16 cellular contexts compared by ENCODE assay signal in genomic region chr11:120185678-120186407, GRCh38. TPM values are rescaled to one million over a fixed set of nuclear protein-coding genes. Genes with fewer than 3 reads are reported as not detected.
DNase-seq lines count a peak whose midpoint lies in the region; ATAC-seq and FAIRE-seq lines count a peak whose summit lies in the region.
"Had no signal": no experiment of that assay in that cellular context is flagged by ENCODE, and none has a peak within 500 bp of the region (broad histone marks: within the 10 kb centered on the region; RNA-seq: fewer than 3 reads in every experiment).

No MANE protein-coding gene starts in this region.

- peaks cover 6% of the 10 kb centered on the region for H3K4me1 Mint-ChIP-seq in T-helper 17 cell
- peaks cover 16% of the 10 kb centered on the region for H3K4me1 Mint-ChIP-seq in stimulated activated effector memory CD8-positive, alpha-beta T cell treated with anti-CD3 and anti-CD28 coated beads, Interleukin-12 subunit alpha, Interleukin-12 subunit beta, amount 100 ng/mL, for 72 hours

- ATAC-seq in T-helper 17 cell (no peak), GM18502 (IDR thresholded peaks at IDR 0.05; ENCODE audit: poor library complexity, unreplicated experiment) (no peak), HG02623 (IDR thresholded peaks at IDR 0.05; ENCODE audit: unreplicated experiment) (no peak), GM18517 (IDR thresholded peaks at IDR 0.05; ENCODE audit: unreplicated experiment) (no peak)
- no peak for ATAC-seq in stimulated activated effector memory CD8-positive, alpha-beta T cell treated with anti-CD3 and anti-CD28 coated beads, Interleukin-12 subunit alpha, Interleukin-12 subunit beta, amount 100 ng/mL, for 72 hours
- ATAC-seq: CD8-positive, alpha-beta T cell; natural killer cell had no signal

- no peak overlapping the region for H3K4me3 Mint-ChIP-seq in T-helper 17 cell
- H3K4me3 Mint-ChIP-seq in stimulated activated effector memory CD8-positive, alpha-beta T cell treated with anti-CD3 and anti-CD28 coated beads, Interleukin-12 subunit alpha, Interleukin-12 subunit beta, amount 100 ng/mL, for 72 hours: no peak overlapping the region
- H3K4me3 Mint-ChIP-seq: CD8-positive, alpha-beta T cell; HFFc6; natural killer cell had no signal

- peak; percentile 84 for FAIRE-seq in endometrium (lab: Jason Lieb, UNC)

- H3K9me3 Mint-ChIP-seq in stimulated activated effector memory CD8-positive, alpha-beta T cell treated with anti-CD3 and anti-CD28 coated beads, Interleukin-12 subunit alpha, Interleukin-12 subunit beta, amount 100 ng/mL, for 72 hours: no peaks in the 10 kb centered on the region
- H3K9me3 Mint-ChIP-seq: CD8-positive, alpha-beta T cell; HFFc6; natural killer cell had no signal

- H3K27me3 Mint-ChIP-seq in T-helper 17 cell: peaks cover 73% of the 10 kb centered on the region

- peaks cover 8% of the 10 kb centered on the region for H3K36me3 Mint-ChIP-seq in T-helper 17 cell (ENCODE audit: low read depth)
- H3K36me3 Mint-ChIP-seq in stimulated activated effector memory CD8-positive, alpha-beta T cell treated with anti-CD3 and anti-CD28 coated beads, Interleukin-12 subunit alpha, Interleukin-12 subunit beta, amount 100 ng/mL, for 72 hours: no peaks in the 10 kb centered on the region
- H3K36me3 Mint-ChIP-seq: CD8-positive, alpha-beta T cell; natural killer cell had no signal

- H3K27ac Mint-ChIP-seq in T-helper 17 cell: peak overlapping the region; percentile 51
- H3K27ac Mint-ChIP-seq in stimulated activated effector memory CD8-positive, alpha-beta T cell treated with anti-CD3 and anti-CD28 coated beads, Interleukin-12 subunit alpha, Interleukin-12 subunit beta, amount 100 ng/mL, for 72 hours: peak overlapping the region; percentile 35
- H3K27ac Mint-ChIP-seq: CD8-positive, alpha-beta T cell; natural killer cell had no signal

- no peaks in the 10 kb centered on the region for H3K9me3 ChIP-seq in T-helper 17 cell (ENCODE audit: control insufficient read depth, low read length, poor library complexity, severe bottlenecking)

- DNase-seq in T-helper 17 cell (no peak), mesenteric fat pad (ENCODE audit: low spot score) (peak; percentile 12), EL (no peak)
- no peak for DNase-seq in stimulated activated effector memory CD8-positive, alpha-beta T cell treated with anti-CD3 and anti-CD28 coated beads, Interleukin-12 subunit alpha, Interleukin-12 subunit beta, amount 100 ng/mL, for 72 hours (ENCODE audit: low spot score in 2 of 2)
- DNase-seq: activated naive CD4-positive, alpha-beta T cell; CD8-positive, alpha-beta T cell; dermis blood vessel endothelial cell; natural killer cell; NCI-H510A; SHP77 treated with DMSO at 0.1 percent for 48 hours; trophoblast cell had no signal

RNA-seq across cellular contexts. Expression of gene OAF, which starts 25.0 kb away (rescaled TPM):
- total RNA-seq in T-helper 17 cell: 1 to 10 TPM; 1.3 to 3.8 TPM
- 68.4 TPM for total RNA-seq in mesenteric fat pad

RNA-seq across cellular contexts. Expression of gene TRIM29, which starts 47.9 kb away (rescaled TPM):
- total RNA-seq in T-helper 17 cell: not detected
- total RNA-seq in mesenteric fat pad: 1.3 TPM
- total RNA-seq: CD8-positive, alpha-beta T cell; dermis blood vessel endothelial cell; natural killer cell had no signal

RNA-seq across cellular contexts. Expression of gene POU2F3, which starts 54.1 kb away (rescaled TPM):
- total RNA-seq in T-helper 17 cell (not detected), mesenteric fat pad (0.19 TPM)
- total RNA-seq: CD8-positive, alpha-beta T cell; HFFc6; natural killer cell had no signal

Comparison
In these comparisons a context has a peak if more than half of its experiments do, and no peak if none do; other contexts are left out.
1. RNA of gene OAF, which starts 25.0 kb away (total RNA-seq): 68.4 TPM in mesenteric fat pad (single experiment); 1.3 to 3.8 TPM in T-helper 17 cell; every median in the first group is over 10 times any median in the second.